Comparison of ENCODE assay signal across 1 cellular context in genomic region chr5:67238191-67238590, GRCh38.
TF ChIP-seq lines count a peak whose summit lies in the region.

No MANE protein-coding gene starts in this region.

TF ChIP-seq in IMR-90, 13 proteins besides CTCF, POLR2A, EP300 and RAD21 (continued from another document):
- no peak for TF ChIP-seq USF2 (IDR thresholded peaks at IDR 0.05; ENCODE audit: low read depth, low read length)
- TF ChIP-seq NFE2L2 (IDR thresholded peaks at IDR 0.05; ENCODE audit: low read depth, low read length): no peak
- TF ChIP-seq ELK1 (IDR thresholded peaks at IDR 0.05; ENCODE audit: borderline replicate concordance, low read depth, low read length): no peak
